In genomic region chr3:23949784-23950183, GRCh38 we compare ENCODE assay signal across 8 cellular contexts. TPM values are rescaled to one million over a fixed set of nuclear protein-coding genes. Genes with fewer than 3 reads are reported as not detected.
A peak's percentile ranks its signal among the peaks of the same experiment; 100 is the strongest.
DNase-seq lines count a peak whose midpoint lies in the region; ATAC-seq and TF ChIP-seq lines count a peak whose summit lies in the region.

No MANE protein-coding gene starts in this region.

- no peaks in the 10 kb centered on the region for H3K9me3 ChIP-seq in CD4-positive, alpha-beta memory T cell (ENCODE audit: control insufficient read depth in 1 of 2, low read length in 2 of 2)
- H3K9me3 ChIP-seq in OCI-LY3 (ENCODE audit: insufficient read depth, low read length) = no peaks in the 10 kb centered on the region

- no peak overlapping the region for H3K9ac ChIP-seq in OCI-LY3 (ENCODE audit: low read length)

- H3K79me2 ChIP-seq in OCI-LY3 (ENCODE audit: low read length) = peaks cover 24% of the 10 kb centered on the region

- DNase-seq in CD4-positive, alpha-beta memory T cell = no peak
- DNase-seq in hepatic stellate cell (ENCODE audit: low spot score) (peak; percentile 29), brain microvascular endothelial cell (no peak), NCI-H187 treated with DMSO at 0.1 percent for 48 hours (lab: John Stamatoyannopoulos, UW) (no peak)
- DNase-seq in activated CD4-positive, alpha-beta T cell treated with anti-CD3 and anti-CD28 coated beads for 48 hours = no peak
- no peak for DNase-seq in activated CD8-positive, alpha-beta memory T cell treated with anti-CD3 and anti-CD28 coated beads for 24 hours

- intact Hi-C loops in CD4-positive, alpha-beta memory T cell (cut with micrococcal nuclease) = no loop called here

- H3K27me3 Mint-ChIP-seq in CD4-positive, alpha-beta memory T cell = no peaks in the 10 kb centered on the region

- H4K20me1 ChIP-seq in OCI-LY3 (ENCODE audit: insufficient read depth, low read length) = no peaks in the 10 kb centered on the region

- ATAC-seq in GM19467 (IDR thresholded peaks at IDR 0.05; ENCODE audit: unreplicated experiment) = peak; percentile 13

- no peak overlapping the region for H3K4me3 ChIP-seq in CD4-positive, alpha-beta memory T cell (ENCODE audit: low read length in 2 of 2)
- peak overlapping the region; percentile 43 for H3K4me3 ChIP-seq in OCI-LY3 (ENCODE audit: low read length)
- H3K4me3 ChIP-seq in brain microvascular endothelial cell (ENCODE audit: low read depth, low read length) = no peak overlapping the region

- CTCF ChIA-PET in CD4-positive, alpha-beta memory T cell (lab: Charles Lee; ENCODE audit: partially characterized antibody) = no interaction called here

- H3K27ac Mint-ChIP-seq in CD4-positive, alpha-beta memory T cell = peak overlapping the region in 6 of 7 donors; percentile 13 to 96 (median 80)

- POLR2A ChIA-PET in CD4-positive, alpha-beta memory T cell (lab: Charles Lee; ENCODE audit: partially characterized antibody) = interaction anchor here (0.6 to 8.8 kb wide), 2 partner anchors 32 to 706 kb away, joined by 3 to 142 read pairs; partner anchors contain the start of genes NKIRAS1 and RPL15

- no peak for TF ChIP-seq CTCF in OCI-LY3 (IDR thresholded peaks at IDR 0.05; ENCODE audit: low read depth, low read length)
- no peak for TF ChIP-seq CTCF in brain microvascular endothelial cell (IDR thresholded peaks at IDR 0.05; ENCODE audit: low read depth, low read length, missing control alignments)

- peak overlapping the region; percentile 81 for H3K4me2 ChIP-seq in OCI-LY3 (ENCODE audit: low read length)

- in situ Hi-C loops in brain microvascular endothelial cell (cut with HindIII; ENCODE audit: low pct_ligation_motif_present, low sequenced_read_pairs) = no loop called here

- H3K4me3 Mint-ChIP-seq in CD4-positive, alpha-beta memory T cell = peak overlapping the region; percentile 68 to 89 (median 73)

- H3K36me3 Mint-ChIP-seq in CD4-positive, alpha-beta memory T cell = peaks cover 19 to 33% of the 10 kb centered on the region in 2 donors

- H3K27ac ChIP-seq in CD4-positive, alpha-beta memory T cell (ENCODE audit: low read depth, low read length) = peak overlapping the region; percentile 17
- H3K27ac ChIP-seq in OCI-LY3 (ENCODE audit: low read length) (peak overlapping the region; percentile 1; the same call in 1 of the 2 replicates), brain microvascular endothelial cell (no peak overlapping the region)

- H3K4me1 Mint-ChIP-seq in CD4-positive, alpha-beta memory T cell = peaks cover 57 to 84% (median 66%) of the 10 kb centered on the region in 4 donors

- peak overlapping the region; percentile 1; the same call in 1 of the 2 replicates for H2AFZ ChIP-seq in OCI-LY3 (ENCODE audit: low read depth, low read length)

- peaks cover 4% of the 10 kb centered on the region for H3K36me3 ChIP-seq in CD4-positive, alpha-beta memory T cell (ENCODE audit: insufficient read depth, low read length)
- H3K36me3 ChIP-seq in OCI-LY3 (replicated peaks; ENCODE audit: low read depth, low read length) = no peaks in the 10 kb centered on the region
- H3K36me3 ChIP-seq in brain microvascular endothelial cell (replicated peaks) = no peaks in the 10 kb centered on the region

- no peaks in the 10 kb centered on the region for H3K27me3 ChIP-seq in CD4-positive, alpha-beta memory T cell (ENCODE audit: insufficient read depth, low read length)
- H3K27me3 ChIP-seq in OCI-LY3 (ENCODE audit: low read depth, low read length) (no peaks in the 10 kb centered on the region), brain microvascular endothelial cell (replicated peaks) (no peaks in the 10 kb centered on the region)

- H3K4me1 ChIP-seq in CD4-positive, alpha-beta memory T cell (ENCODE audit: insufficient read depth, low read length) = peaks cover 81% of the 10 kb centered on the region
- H3K4me1 ChIP-seq in OCI-LY3 (ENCODE audit: low read length) = peaks cover 48% of the 10 kb centered on the region

- peaks cover 0 to 2% (median 0%) of the 10 kb centered on the region in 8 donors for H3K9me3 Mint-ChIP-seq in CD4-positive, alpha-beta memory T cell

RNA-seq across cellular contexts. Expression of gene NR1D2, which starts 4.7 kb away (rescaled TPM):
- 10 to 100 TPM; 62.2 to 68.1 TPM for total RNA-seq in CD4-positive, alpha-beta memory T cell
- polyA plus RNA-seq in CD4-positive, alpha-beta memory T cell = 10 to 100 TPM; 28.1 to 70.5 TPM

RNA-seq across cellular contexts. Expression of gene RPL15, which starts 32.9 kb away (rescaled TPM):
- total RNA-seq in CD4-positive, alpha-beta memory T cell = 1,000 to 10,000 TPM; 1,856 to 2,010 TPM
- 1,000 to 10,000 TPM; 4,646 to 4,720 TPM for polyA plus RNA-seq in CD4-positive, alpha-beta memory T cell

RNA-seq across cellular contexts. Expression of gene NKIRAS1, which starts 33.0 kb away (rescaled TPM):
- total RNA-seq in CD4-positive, alpha-beta memory T cell = 1 to 10 TPM; 5.2 to 5.3 TPM
- 1 to 10 TPM; 3.4 to 3.8 TPM for polyA plus RNA-seq in CD4-positive, alpha-beta memory T cell
